Comparison of ENCODE assay signal across 8 cellular contexts in genomic region chr19:2426661-2427322, GRCh38. TPM values are rescaled to one million over a fixed set of nuclear protein-coding genes. Genes with fewer than 3 reads are reported as not detected.
DNase-seq lines count a peak whose midpoint lies in the region; ATAC-seq and TF ChIP-seq lines count a peak whose summit lies in the region.

No MANE protein-coding gene starts in this region.

- H3K4me1 ChIP-seq in cardiac muscle cell (ENCODE audit: low read depth), result peaks cover 8% of the 10 kb centered on the region
- H3K4me1 ChIP-seq in prostate gland (replicated peaks), result peaks cover 15% of the 10 kb centered on the region

- H3K27ac ChIP-seq in cardiac muscle cell (peak overlapping the region; percentile 98), prostate gland (peak overlapping the region; percentile 97 to 99)

- intact Hi-C loops in prostate gland (cut with DNase I), result no loop called here

- no peak for TF ChIP-seq POLR2A in prostate gland (IDR thresholded peaks at IDR 0.05)

- WGBS in prostate gland, result 5% methylated on average over 33 of the region's 53 CpGs

- H3K4me3 ChIP-seq in cardiac muscle cell (peak overlapping the region; percentile 86), prostate gland (peak overlapping the region; percentile 92)

- peak; percentile 27 to 39 for DNase-seq in NCI-H2081 (lab: John Stamatoyannopoulos, UW)
- DNase-seq in NCI-H2081 treated with DMSO at 0.1 percent for 48 hours (lab: John Stamatoyannopoulos, UW), result no peak
- DNase-seq in NCI-H526 treated with DMSO at 0.1 percent for 48 hours (lab: John Stamatoyannopoulos, UW), result peak; percentile 20
- peak; percentile 56 for DNase-seq in activated naive CD4-positive, alpha-beta T cell treated with anti-CD3 and anti-CD28 coated beads, Interleukin-2, amount 50 U/mL, for 16 hours
- peak; percentile 42 to 66 for DNase-seq in cardiac muscle cell (ENCODE audit: low read depth in 1 of 2, low spot score in 1 of 2)
- DNase-seq in prostate gland (ENCODE audit: low spot score), result no peak
- DNase-seq in hippocampal formation (lab: John Stamatoyannopoulos, UW), result no peak

- H3K9me3 ChIP-seq in cardiac muscle cell (ENCODE audit: low read depth) (no peaks in the 10 kb centered on the region), prostate gland (no peaks in the 10 kb centered on the region)

- TF ChIP-seq CTCF in cardiac muscle cell (IDR thresholded peaks at IDR 0.05; ENCODE audit: low read depth, low read length) (no peak), prostate gland (IDR thresholded peaks at IDR 0.05) (no peak)

- peaks cover 14% of the 10 kb centered on the region for H3K36me3 ChIP-seq in cardiac muscle cell
- H3K36me3 ChIP-seq in prostate gland, result peaks cover 0 to 3% of the 10 kb centered on the region in 2 donors

- H3K27me3 ChIP-seq in cardiac muscle cell (no peaks in the 10 kb centered on the region), prostate gland (replicated peaks; ENCODE audit: insufficient read depth) (no peaks in the 10 kb centered on the region)

- peak; percentile 3 for ATAC-seq in HG02798 (IDR thresholded peaks at IDR 0.05; ENCODE audit: poor library complexity, unreplicated experiment)

RNA-seq across cellular contexts. Expression of gene TIMM13, which starts 0.6 kb away (rescaled TPM):
- total RNA-seq in cardiac muscle cell, result 76.7 and 93.0 TPM in 2 replicates
- 287 and 292 TPM in 2 replicates for polyA plus RNA-seq in cardiac muscle cell
- total RNA-seq in prostate gland, result 10 to 100 TPM; 52.0 to 52.3 TPM

RNA-seq across cellular contexts. Expression of gene LMNB2, which starts 30.0 kb away (rescaled TPM):
- total RNA-seq in cardiac muscle cell (78.6 and 127 TPM in 2 replicates), prostate gland (10 to 100 TPM; 28.5 to 39.1 TPM)
- 42.5 and 66.9 TPM in 2 replicates for polyA plus RNA-seq in cardiac muscle cell

RNA-seq across cellular contexts. Expression of gene GADD45B, which starts 49.1 kb away (rescaled TPM):
- total RNA-seq in cardiac muscle cell (44.8 and 75.2 TPM in 2 replicates), prostate gland (10 to 100 TPM; 90.7 to 94.6 TPM)
- polyA plus RNA-seq in cardiac muscle cell, result 30.5 and 66.4 TPM in 2 replicates

Comparison
In these comparisons a context has a peak if more than half of its experiments do, and no peak if none do; other contexts are left out.
1. DNase-seq: peak in NCI-H2081 (2 of 2), NCI-H526 treated with DMSO at 0.1 percent for 48 hours (single experiment), activated naive CD4-positive, alpha-beta T cell treated with anti-CD3 and anti-CD28 coated beads, Interleukin-2, amount 50 U/mL, for 16 hours (single experiment) and cardiac muscle cell (2 of 2); none in NCI-H2081 treated with DMSO at 0.1 percent for 48 hours (single experiment), prostate gland (single experiment) and hippocampal formation (0 of 2).